In the genomic region with DNA sequence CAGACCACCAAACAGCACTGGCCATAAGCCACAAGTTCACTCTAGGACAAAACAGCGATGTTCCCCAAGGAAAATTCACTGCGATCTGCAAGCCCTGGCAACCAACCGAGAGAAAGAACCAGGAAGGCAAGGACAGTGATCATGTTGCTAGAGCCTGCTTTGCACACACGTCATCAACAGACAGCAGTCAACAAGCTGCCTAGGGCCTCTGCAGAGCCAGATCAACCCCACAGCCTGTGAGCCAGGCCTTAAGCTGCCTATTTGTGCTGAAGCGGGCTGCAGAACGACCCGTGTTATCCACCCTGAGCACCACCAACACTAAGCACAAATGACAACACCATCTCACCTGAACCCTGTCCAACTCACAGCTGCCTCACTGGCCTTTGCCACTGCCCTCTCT, we compare ENCODE assay signal across 27 cellular contexts. TPM values are rescaled to one million over a fixed set of nuclear protein-coding genes. Genes with fewer than 3 reads are reported as not detected.
A peak's percentile ranks its signal among the peaks of the same experiment; 100 is the strongest.
DNase-seq lines count a peak whose midpoint lies in the region; ATAC-seq, FAIRE-seq and TF ChIP-seq lines count a peak whose summit lies in the region.
"Had no signal": no experiment of that assay in that cellular context is flagged by ENCODE, and none has a peak within 500 bp of the region (broad histone marks: within the 10 kb centered on the region; RNA-seq: fewer than 3 reads in every experiment).

No MANE protein-coding gene starts in this region.

- no peak for TF ChIP-seq RAD21 in H1 (IDR thresholded peaks at IDR 0.05 in 1 of 2, conservative IDR thresholded peaks at IDR 0.05 in 1 of 2; ENCODE audit: low read depth in 2 of 2, low read length in 2 of 2)

- H3K36me3 Mint-ChIP-seq in stimulated activated naive CD8-positive, alpha-beta T cell treated with anti-CD3 and anti-CD28 coated beads, Interleukin-15, Interleukin-2, amounts not matched to agents 100 ng/mL and 50 ng/mL, for 24 hours (ENCODE audit: low read depth) = peaks cover 28% of the 10 kb centered on the region
- H3K36me3 Mint-ChIP-seq in neural crest cell (ENCODE audit: low read depth) = peaks cover 3% of the 10 kb centered on the region

- POLR2A ChIA-PET in H1 (lab: Charles Lee; ENCODE audit: partially characterized antibody) = no interaction called here

- peaks cover 0 to 13% of the 10 kb centered on the region in 2 experiments for H4K20me1 ChIP-seq in H1 (replicated peaks in 1 of 2; ENCODE audit: control insufficient read depth in 1 of 2, insufficient read depth in 2 of 2, low read length in 2 of 2)

- no peak for TF ChIP-seq EP300 in H1 (IDR thresholded peaks at IDR 0.05; ENCODE audit: borderline replicate concordance in 1 of 2, low read depth in 2 of 2, low read length in 2 of 2)

- no peak overlapping the region for H3K4me3 Mint-ChIP-seq in stimulated activated naive CD8-positive, alpha-beta T cell treated with anti-CD3 and anti-CD28 coated beads, Interleukin-15, Interleukin-2, amounts not matched to agents 100 ng/mL and 50 ng/mL, for 24 hours
- H3K4me3 Mint-ChIP-seq in stimulated activated naive CD8-positive, alpha-beta T cell treated with anti-CD3 and anti-CD28 coated beads, Interleukin-15, amount 100 ng/mL, for 72 hours = no peak overlapping the region
- H3K4me3 Mint-ChIP-seq in neural crest cell = no peak overlapping the region
- H3K4me3 Mint-ChIP-seq: activated CD4-positive, alpha-beta T cell treated with anti-CD3 and anti-CD28 coated beads for 36 hours; activated CD8-positive, alpha-beta memory T cell treated with anti-CD3 and anti-CD28 coated beads, Interleukin-2, amount 10 ng/mL, durations not matched to agents 7 days and 5 days; activated naive CD8-positive, alpha-beta T cell treated with anti-CD3 and anti-CD28 coated beads for 36 hours; activated T-helper 17 cell treated with anti-CD3 and anti-CD28 coated beads, Interleukin-2, amount 50 U/mL, for 72 hours had no signal

- no peaks in the 10 kb centered on the region for H3K9me3 Mint-ChIP-seq in stimulated activated naive CD8-positive, alpha-beta T cell treated with anti-CD3 and anti-CD28 coated beads, Interleukin-15, Interleukin-2, amounts not matched to agents 100 ng/mL and 50 ng/mL, for 24 hours
- H3K9me3 Mint-ChIP-seq in stimulated activated naive CD8-positive, alpha-beta T cell treated with anti-CD3 and anti-CD28 coated beads, Interleukin-15, amount 100 ng/mL, for 72 hours = no peaks in the 10 kb centered on the region
- H3K9me3 Mint-ChIP-seq in neural crest cell = no peaks in the 10 kb centered on the region
- H3K9me3 Mint-ChIP-seq: activated naive CD8-positive, alpha-beta T cell treated with anti-CD3 and anti-CD28 coated beads for 36 hours; activated T-helper 17 cell treated with anti-CD3 and anti-CD28 coated beads, Interleukin-2, amount 50 U/mL, for 72 hours had no signal

- H4K5ac ChIP-seq in H1 (ENCODE audit: insufficient read length, low read depth, low read length) = no peak overlapping the region

- no peak overlapping the region for H2BK20ac ChIP-seq in H1 (ENCODE audit: low read length)

- H3K23ac ChIP-seq in H1 (ENCODE audit: insufficient read length) = no peak overlapping the region

- TF ChIP-seq CTCF in H1 (IDR thresholded peaks at IDR 0.05; ENCODE audit: control extremely low read depth in 1 of 3, insufficient read depth in 1 of 3, low read depth in 1 of 3, low read length in 3 of 3) = no peak
- TF ChIP-seq CTCF in neural crest cell (conservative IDR thresholded peaks at IDR 0.05) = no peak

- no peak for FAIRE-seq in H1 (lab: Jason Lieb, UNC)
- FAIRE-seq: A549 had no signal

- no peak overlapping the region for H3K18ac ChIP-seq in H1 (ENCODE audit: extremely low read depth, low read length)

- peaks cover 16% of the 10 kb centered on the region for H3K4me1 Mint-ChIP-seq in stimulated activated naive CD8-positive, alpha-beta T cell treated with anti-CD3 and anti-CD28 coated beads, Interleukin-15, Interleukin-2, amounts not matched to agents 100 ng/mL and 50 ng/mL, for 24 hours (ENCODE audit: low read depth)
- H3K4me1 Mint-ChIP-seq in stimulated activated naive CD8-positive, alpha-beta T cell treated with anti-CD3 and anti-CD28 coated beads, Interleukin-15, amount 100 ng/mL, for 72 hours = peaks cover 26% of the 10 kb centered on the region
- H3K4me1 Mint-ChIP-seq in neural crest cell = peaks cover 8% of the 10 kb centered on the region

- no peaks in the 10 kb centered on the region; a peak in 1 of 4 replicates for H3K79me2 ChIP-seq in H1 (ENCODE audit: control insufficient read depth in 1 of 2, insufficient read depth in 2 of 2, low read length in 2 of 2)

- H2BK120ac ChIP-seq in H1 (replicated peaks; ENCODE audit: low read depth, low read length) = no peak overlapping the region

- H3K14ac ChIP-seq in H1 (ENCODE audit: insufficient read length) = no peak overlapping the region

- H3K4me1 ChIP-seq in H1 (replicated peaks in 1 of 4; ENCODE audit: control insufficient read depth in 3 of 4, insufficient read depth in 4 of 4, low read length in 3 of 4) = peaks cover 0 to 1% (median 1%) of the 10 kb centered on the region in 4 experiments; a peak in 5 of 7 replicates

- H3K36me3 ChIP-seq in H1 (ENCODE audit: control insufficient read depth in 2 of 4, insufficient read depth in 4 of 4, low read length in 3 of 4) = peaks cover 5 to 16% (median 9%) of the 10 kb centered on the region in 4 experiments; a peak in 6 of 8 replicates

- no peak overlapping the region for H2AFZ ChIP-seq in H1 (ENCODE audit: low read length)

- H3K23me2 ChIP-seq in H1 (ENCODE audit: low read depth, low read length) = no peaks in the 10 kb centered on the region

- H3K27me3 ChIP-seq in H1 (replicated peaks in 1 of 4; ENCODE audit: control insufficient read depth in 3 of 4, extremely low read depth in 1 of 4, insufficient read depth in 3 of 4, low read length in 3 of 4) = no peaks in the 10 kb centered on the region
- H3K27me3 ChIP-seq: right atrium auricular region, stomach, upper lobe of right lung had no signal

- CTCF ChIA-PET in H1 (lab: Charles Lee; ENCODE audit: partially characterized antibody) = no interaction called here

- no peak overlapping the region for H3K9ac ChIP-seq in H1 (replicated peaks in 1 of 4; ENCODE audit: extremely low read depth in 1 of 4, low read depth in 3 of 4, low read length in 3 of 4)

- H3K79me1 ChIP-seq in H1 (ENCODE audit: low read depth, low read length) = no peaks in the 10 kb centered on the region; the same call in 1 of the 2 replicates

- no peak overlapping the region for H3K4me2 ChIP-seq in H1 (ENCODE audit: insufficient read depth in 1 of 2, low read depth in 2 of 2, low read length in 2 of 2)
- H3K4me2 ChIP-seq: A549 had no signal

- H3K27me3 Mint-ChIP-seq in stimulated activated naive CD8-positive, alpha-beta T cell treated with anti-CD3 and anti-CD28 coated beads, Interleukin-15, Interleukin-2, amounts not matched to agents 100 ng/mL and 50 ng/mL, for 24 hours = no peaks in the 10 kb centered on the region
- no peaks in the 10 kb centered on the region for H3K27me3 Mint-ChIP-seq in stimulated activated naive CD8-positive, alpha-beta T cell treated with anti-CD3 and anti-CD28 coated beads, Interleukin-15, amount 100 ng/mL, for 72 hours
- no peaks in the 10 kb centered on the region for H3K27me3 Mint-ChIP-seq in neural crest cell (ENCODE audit: low read depth)
- H3K27me3 Mint-ChIP-seq: activated CD4-positive, alpha-beta T cell treated with anti-CD3 and anti-CD28 coated beads for 36 hours; activated CD8-positive, alpha-beta memory T cell treated with anti-CD3 and anti-CD28 coated beads, Interleukin-2, amount 10 ng/mL, durations not matched to agents 7 days and 5 days; activated naive CD8-positive, alpha-beta T cell treated with anti-CD3 and anti-CD28 coated beads for 36 hours; activated T-helper 17 cell treated with anti-CD3 and anti-CD28 coated beads, Interleukin-2, amount 50 U/mL, for 72 hours had no signal

- no peak for ATAC-seq in stimulated activated naive CD8-positive, alpha-beta T cell treated with anti-CD3 and anti-CD28 coated beads, Interleukin-15, amount 100 ng/mL, for 72 hours
- ATAC-seq: A549; activated CD4-positive, alpha-beta T cell treated with anti-CD3 and anti-CD28 coated beads for 36 hours; activated CD8-positive, alpha-beta memory T cell treated with anti-CD3 and anti-CD28 coated beads, Interleukin-2, amount 10 ng/mL, durations not matched to agents 7 days and 5 days; activated T-helper 17 cell treated with anti-CD3 and anti-CD28 coated beads, Interleukin-2, amount 50 U/mL, for 72 hours; PC-3; upper lobe of right lung had no signal

- H2BK15ac ChIP-seq in H1 (ENCODE audit: low read length) = no peak overlapping the region

- TF ChIP-seq POLR2A in H1 (IDR thresholded peaks at IDR 0.05; ENCODE audit: control extremely low read depth in 1 of 2, low read depth in 2 of 2, low read length in 2 of 2) = no peak

- H3K4me3 ChIP-seq in H1 (ENCODE audit: extremely low read depth in 1 of 4, insufficient read depth in 2 of 4, low read depth in 3 of 4, low read length in 4 of 4) = no peak overlapping the region
- H3K4me3 ChIP-seq: A549, right atrium auricular region, stomach, upper lobe of right lung had no signal

- no peak overlapping the region for H3K56ac ChIP-seq in H1 (replicated peaks; ENCODE audit: insufficient read length, low read depth, low read length)

- H4K91ac ChIP-seq in H1 (replicated peaks; ENCODE audit: insufficient read length, low read length) = no peak overlapping the region

- peak overlapping the region; percentile 67 for H3K27ac Mint-ChIP-seq in stimulated activated naive CD8-positive, alpha-beta T cell treated with anti-CD3 and anti-CD28 coated beads, Interleukin-15, Interleukin-2, amounts not matched to agents 100 ng/mL and 50 ng/mL, for 24 hours
- no peak overlapping the region for H3K27ac Mint-ChIP-seq in stimulated activated naive CD8-positive, alpha-beta T cell treated with anti-CD3 and anti-CD28 coated beads, Interleukin-15, amount 100 ng/mL, for 72 hours
- peak overlapping the region; percentile 63 for H3K27ac Mint-ChIP-seq in neural crest cell (ENCODE audit: unreplicated experiment)
- H3K27ac Mint-ChIP-seq: activated CD4-positive, alpha-beta T cell treated with anti-CD3 and anti-CD28 coated beads for 36 hours; activated CD8-positive, alpha-beta memory T cell treated with anti-CD3 and anti-CD28 coated beads, Interleukin-2, amount 10 ng/mL, durations not matched to agents 7 days and 5 days; activated naive CD8-positive, alpha-beta T cell treated with anti-CD3 and anti-CD28 coated beads for 36 hours; activated T-helper 17 cell treated with anti-CD3 and anti-CD28 coated beads, Interleukin-2, amount 50 U/mL, for 72 hours had no signal

- 0 out of 2 replicates have a peak overlapping the region, but pooled peaks have one; percentile 18 for H2BK5ac ChIP-seq in H1 (ENCODE audit: low read depth, low read length)

- 95% methylated on average over 7 of the region's 7 CpGs; no CpG with 5 or more reads in 1 of the 2 experiments for WGBS in H1 (ENCODE audit: extremely low coverage in 1 of 2, insufficient coverage in 1 of 2, insufficient read length in 1 of 2, insufficient replicate concordance in 2 of 2, low coverage in 1 of 2, low lambda C conversion rate in 2 of 2, missing lambda C conversion rate in 1 of 2), 2 experiments

- H3K4ac ChIP-seq in H1 (replicated peaks; ENCODE audit: insufficient read length, low read depth, low read length) = no peak overlapping the region

- no peak overlapping the region for H3K27ac ChIP-seq in H1 (ENCODE audit: low read depth, low read length)
- H3K27ac ChIP-seq: A549, right atrium auricular region, stomach, upper lobe of right lung had no signal

- no peak overlapping the region for H2BK12ac ChIP-seq in H1 (ENCODE audit: low read depth, low read length)

- no peak for DNase-seq in stimulated activated naive CD8-positive, alpha-beta T cell treated with anti-CD3 and anti-CD28 coated beads, Interleukin-15, amount 100 ng/mL, for 72 hours
- DNase-seq in H1 (ENCODE audit: low read depth in 1 of 2, low spot score in 2 of 2) (no peak), neural crest cell (ENCODE audit: low read depth, low spot score) (no peak), NAMALWA (ENCODE audit: low spot score) (no peak), amniotic stem cell (lab: John Stamatoyannopoulos, UW) (no peak), Kasumi-1 (lab: John Stamatoyannopoulos, UW) (no peak), AG08396 (ENCODE audit: low spot score) (no peak)
- DNase-seq: activated CD4-positive, alpha-beta T cell treated with anti-CD3 and anti-CD28 coated beads for 36 hours; activated CD8-positive, alpha-beta memory T cell treated with anti-CD3 and anti-CD28 coated beads, Interleukin-2, amount 10 ng/mL, durations not matched to agents 7 days and 5 days; activated naive CD8-positive, alpha-beta T cell treated with anti-CD3 and anti-CD28 coated beads for 36 hours; Caco-2; NCI-H1092; NCI-H1930; NCI-H774; PC-3; SHP77 treated with DMSO at 0.1 percent for 48 hours; stimulated activated CD4-positive, alpha-beta T cell treated with anti-CD3 and anti-CD28 coated beads, Interleukin-12 subunit alpha, Interleukin-12 subunit beta, amount 100 ng/mL, for 4 hours; stimulated activated CD4-positive, alpha-beta T cell treated with anti-CD3 and anti-CD28 coated beads, Interleukin-4, amount 100 ng/mL, for 4 hours; stomach; upper lobe of right lung had no signal

- no peaks in the 10 kb centered on the region for H3K9me3 ChIP-seq in H1 (ENCODE audit: insufficient read depth in 2 of 2, low read depth in 1 of 2, low read length in 1 of 2)
- H3K9me3 ChIP-seq: A549, Caco-2, right atrium auricular region, stomach, upper lobe of right lung had no signal

- H4K8ac ChIP-seq in H1 (ENCODE audit: extremely low read depth, insufficient read depth, low read length) = no peak overlapping the region

- H2AK5ac ChIP-seq in H1 (ENCODE audit: low read depth, low read length) = no peak overlapping the region

RNA-seq across cellular contexts. Expression of gene YRDC, which starts 6.2 kb away (rescaled TPM):
- total RNA-seq in H1 (2021; fragmentation: NEBNext Ultra II Directional; extraction: Animal tissue kit (Norgen Biotek cat#: 25700)) = 21.6 and 23.1 TPM in 2 replicates
- 20.6 and 21.1 TPM in 2 replicates for polyA plus RNA-seq in H1 (2011; rRNA removed)
- polyA plus RNA-seq in H1 (2011; cell fraction: cytosol; rRNA removed) = 22.9 TPM
- 15.9 TPM for polyA plus RNA-seq in H1 (2011; cell fraction: nucleus; rRNA removed)
- 19.6 to 21.5 TPM (median 20.8 TPM) in 4 replicates for polyA plus RNA-seq in H1 (2012, experiment 1 of 2)
- polyA plus RNA-seq in H1 (2012, experiment 2 of 2) = 27.9 TPM
- polyA plus RNA-seq in H1 (2013, experiment 1 of 2) = 16.3 TPM
- 15.5 TPM for polyA plus RNA-seq in H1 (2013, experiment 2 of 2)
- polyA minus RNA-seq in H1 (2011; rRNA and poly(A)+ RNA removed) = 16.5 and 19.8 TPM in 2 replicates
- polyA minus RNA-seq in H1 (2011; cell fraction: cytosol; rRNA and poly(A)+ RNA removed) = 13.6 TPM
- polyA minus RNA-seq in H1 (2011; cell fraction: nucleus; rRNA and poly(A)+ RNA removed) = 12.0 TPM
- 17.0 and 17.6 TPM in 2 replicates for total RNA-seq in neural crest cell

RNA-seq across cellular contexts. Expression of gene C1orf122, which starts 6.7 kb away (rescaled TPM):
- 36.9 and 42.4 TPM in 2 replicates for total RNA-seq in H1 (2021; fragmentation: NEBNext Ultra II Directional; extraction: Animal tissue kit (Norgen Biotek cat#: 25700))
- 32.1 and 45.4 TPM in 2 replicates for polyA plus RNA-seq in H1 (2011; rRNA removed)
- polyA plus RNA-seq in H1 (2011; cell fraction: cytosol; rRNA removed) = 34.5 TPM
- polyA plus RNA-seq in H1 (2011; cell fraction: nucleus; rRNA removed) = 33.9 TPM
- 11.0 to 23.8 TPM (median 22.6 TPM) in 4 replicates for polyA plus RNA-seq in H1 (2012, experiment 1 of 2)
- polyA plus RNA-seq in H1 (2012, experiment 2 of 2) = 26.8 TPM
- 32.6 TPM for polyA plus RNA-seq in H1 (2013, experiment 1 of 2)
- 33.6 TPM for polyA plus RNA-seq in H1 (2013, experiment 2 of 2)
- 6.8 and 7.2 TPM in 2 replicates for polyA minus RNA-seq in H1 (2011; rRNA and poly(A)+ RNA removed)
- polyA minus RNA-seq in H1 (2011; cell fraction: cytosol; rRNA and poly(A)+ RNA removed) = 13.1 TPM
- polyA minus RNA-seq in H1 (2011; cell fraction: nucleus; rRNA and poly(A)+ RNA removed) = 12.2 TPM
- total RNA-seq in neural crest cell = 37.3 and 40.0 TPM in 2 replicates

RNA-seq across cellular contexts. Expression of gene MANEAL, which starts 20.6 kb away (rescaled TPM):
- total RNA-seq in H1 (2021; fragmentation: NEBNext Ultra II Directional; extraction: Animal tissue kit (Norgen Biotek cat#: 25700)) = 4.2 and 4.8 TPM in 2 replicates
- polyA plus RNA-seq in H1 (2011; rRNA removed) = 7.1 and 7.2 TPM in 2 replicates
- 4.3 TPM for polyA plus RNA-seq in H1 (2011; cell fraction: cytosol; rRNA removed)
- polyA plus RNA-seq in H1 (2011; cell fraction: nucleus; rRNA removed) = 5.5 TPM
- polyA plus RNA-seq in H1 (2012, experiment 1 of 2) = 5.1 to 7.3 TPM (median 6.2 TPM) in 4 replicates
- 7.3 TPM for polyA plus RNA-seq in H1 (2012, experiment 2 of 2)
- polyA plus RNA-seq in H1 (2013, experiment 1 of 2) = 6.3 TPM
- 6.6 TPM for polyA plus RNA-seq in H1 (2013, experiment 2 of 2)
- 3.7 and 5.7 TPM in 2 replicates for polyA minus RNA-seq in H1 (2011; rRNA and poly(A)+ RNA removed)
- 2.4 TPM for polyA minus RNA-seq in H1 (2011; cell fraction: cytosol; rRNA and poly(A)+ RNA removed)
- polyA minus RNA-seq in H1 (2011; cell fraction: nucleus; rRNA and poly(A)+ RNA removed) = 4.2 TPM
- 16.0 and 17.6 TPM in 2 replicates for total RNA-seq in neural crest cell

RNA-seq across cellular contexts. Expression of gene MTF1, which starts 45.1 kb away (rescaled TPM):
- 12.6 and 15.5 TPM in 2 replicates for total RNA-seq in H1 (2021; fragmentation: NEBNext Ultra II Directional; extraction: Animal tissue kit (Norgen Biotek cat#: 25700))
- polyA plus RNA-seq in H1 (2011; rRNA removed) = 3.2 and 4.0 TPM in 2 replicates
- 2.9 TPM for polyA plus RNA-seq in H1 (2011; cell fraction: cytosol; rRNA removed)
- polyA plus RNA-seq in H1 (2011; cell fraction: nucleus; rRNA removed) = 3.1 TPM
- 3.7 to 6.6 TPM (median 4.2 TPM) in 4 replicates for polyA plus RNA-seq in H1 (2012, experiment 1 of 2)
- polyA plus RNA-seq in H1 (2012, experiment 2 of 2) = 0.71 TPM
- polyA plus RNA-seq in H1 (2013, experiment 1 of 2) = 3.5 TPM
- polyA plus RNA-seq in H1 (2013, experiment 2 of 2) = 3.4 TPM
- 9.9 and 16.2 TPM in 2 replicates for polyA minus RNA-seq in H1 (2011; rRNA and poly(A)+ RNA removed)
- 4.0 TPM for polyA minus RNA-seq in H1 (2011; cell fraction: cytosol; rRNA and poly(A)+ RNA removed)
- 4.8 TPM for polyA minus RNA-seq in H1 (2011; cell fraction: nucleus; rRNA and poly(A)+ RNA removed)
- total RNA-seq in neural crest cell = 15.7 and 19.9 TPM in 2 replicates

RNA-seq across cellular contexts. Expression of gene EPHA10, which starts 49.3 kb away (rescaled TPM):
- 1.0 and 1.5 TPM in 2 replicates for total RNA-seq in H1 (2021; fragmentation: NEBNext Ultra II Directional; extraction: Animal tissue kit (Norgen Biotek cat#: 25700))
- 0.54 and 1.2 TPM in 2 replicates for polyA plus RNA-seq in H1 (2011; rRNA removed)
- polyA plus RNA-seq in H1 (2011; cell fraction: cytosol; rRNA removed) = 2.0 TPM
- polyA plus RNA-seq in H1 (2011; cell fraction: nucleus; rRNA removed) = 10.1 TPM
- polyA plus RNA-seq in H1 (2012, experiment 1 of 2) = 1.0 to 1.6 TPM (median 1.1 TPM) in 4 replicates
- 0.35 TPM for polyA plus RNA-seq in H1 (2012, experiment 2 of 2)
- polyA plus RNA-seq in H1 (2013, experiment 1 of 2) = 0.55 TPM
- polyA plus RNA-seq in H1 (2013, experiment 2 of 2) = 0.42 TPM
- polyA minus RNA-seq in H1 (2011; rRNA and poly(A)+ RNA removed) = 0.38 and 0.80 TPM in 2 replicates
- polyA minus RNA-seq in H1 (2011; cell fraction: cytosol; rRNA and poly(A)+ RNA removed) = 0.44 TPM
- polyA minus RNA-seq in H1 (2011; cell fraction: nucleus; rRNA and poly(A)+ RNA removed) = 2.2 TPM
- 0.63 and 0.77 TPM in 2 replicates for total RNA-seq in neural crest cell
- total RNA-seq: activated CD8-positive, alpha-beta memory T cell treated with anti-CD3 and anti-CD28 coated beads, Interleukin-2, amount 10 ng/mL, durations not matched to agents 7 days and 5 days; activated naive CD8-positive, alpha-beta T cell treated with anti-CD3 and anti-CD28 coated beads for 36 hours; endothelial cell of umbilical vein; lung microvascular endothelial cell; myocyte had no signal
- polyA plus RNA-seq: endothelial cell of umbilical vein had no signal

Comparison
In these comparisons a context has a peak if more than half of its experiments do, and no peak if none do; other contexts are left out.
1. H3K27ac Mint-ChIP-seq: peak in stimulated activated naive CD8-positive, alpha-beta T cell treated with anti-CD3 and anti-CD28 coated beads, Interleukin-15, Interleukin-2, amounts not matched to agents 100 ng/mL and 50 ng/mL, for 24 hours (single experiment) and neural crest cell (single experiment); none in stimulated activated naive CD8-positive, alpha-beta T cell treated with anti-CD3 and anti-CD28 coated beads, Interleukin-15, amount 100 ng/mL, for 72 hours (0 of 2).